Comparison of ENCODE assay signal across 8 cellular contexts in the genomic region with DNA sequence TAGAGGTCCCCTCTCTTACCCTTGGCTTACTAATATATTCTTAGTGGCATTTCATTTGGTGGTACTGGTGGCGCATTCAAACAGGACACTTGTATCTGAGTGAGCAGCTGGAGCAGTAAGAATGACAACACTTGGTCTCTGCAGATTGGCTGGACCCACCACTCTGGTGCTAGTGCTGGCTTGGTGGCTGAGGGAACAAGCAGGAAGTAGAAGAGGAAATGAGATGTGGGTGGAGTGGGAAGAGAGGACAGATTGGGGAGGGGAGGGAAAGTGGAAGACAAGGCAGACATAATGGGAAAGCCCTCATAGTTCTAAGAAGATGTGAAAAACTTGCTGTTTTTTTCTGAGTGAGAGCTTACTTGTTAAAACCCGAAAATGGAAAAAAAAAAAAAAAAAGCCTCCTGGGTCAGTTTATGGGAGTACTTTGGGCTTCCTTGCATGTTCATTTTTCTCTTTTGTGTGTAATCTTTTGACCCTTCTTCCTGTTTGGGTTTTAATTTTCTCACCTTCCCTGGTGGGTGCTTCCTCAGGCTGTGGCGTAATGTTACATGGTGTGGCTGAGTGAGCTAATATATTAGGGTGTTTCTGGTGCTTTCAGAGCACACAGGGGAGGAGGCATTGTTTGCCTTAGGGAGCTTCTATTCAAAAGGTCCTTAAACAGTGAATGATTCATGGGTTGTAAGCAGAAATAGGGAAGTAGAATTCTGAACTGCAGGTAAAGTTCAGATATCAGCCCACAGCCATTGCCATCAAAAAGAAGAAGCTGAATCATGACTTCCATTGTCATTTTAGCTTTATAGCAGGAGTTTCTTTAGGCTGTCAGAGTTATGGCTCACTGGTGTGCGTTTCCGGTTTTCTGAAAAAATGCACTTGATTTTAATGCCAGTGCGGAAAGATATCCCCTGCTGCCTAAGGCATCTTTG. TPM values are rescaled to one million over a fixed set of nuclear protein-coding genes. Genes with fewer than 3 reads are reported as not detected.
A peak's percentile ranks its signal among the peaks of the same experiment; 100 is the strongest.
DNase-seq lines count a peak whose midpoint lies in the region; ATAC-seq and TF ChIP-seq lines count a peak whose summit lies in the region.

No MANE protein-coding gene starts in this region.

- peak; percentile 88 for ATAC-seq in GM19467 (IDR thresholded peaks at IDR 0.05; ENCODE audit: unreplicated experiment)
- ATAC-seq in HG03439 (IDR thresholded peaks at IDR 0.05; ENCODE audit: unreplicated experiment), result peak; percentile 85
- peak in 3 of 4 donors; percentile 54 to 67 (median 63) for ATAC-seq in psoas muscle

- H3K4me1 ChIP-seq in esophagus (ENCODE audit: control insufficient read depth in 2 of 2, insufficient read depth in 2 of 2, low read length in 1 of 2), result peaks cover 0 to 2% of the 10 kb centered on the region in 2 donors
- H3K4me1 ChIP-seq in psoas muscle, result peaks cover 6% of the 10 kb centered on the region
- peaks cover 9% of the 10 kb centered on the region for H3K4me1 ChIP-seq in HAP-1

- no peaks in the 10 kb centered on the region for H3K27me3 ChIP-seq in esophagus (ENCODE audit: control insufficient read depth in 1 of 2, insufficient read depth in 2 of 2, low read length in 2 of 2)
- H3K27me3 ChIP-seq in psoas muscle (ENCODE audit: insufficient read depth in 3 of 3, low read length in 2 of 3), result no peaks in the 10 kb centered on the region
- no peaks in the 10 kb centered on the region for H3K27me3 ChIP-seq in HAP-1 (ENCODE audit: low read depth)

- intact Hi-C loops in psoas muscle (cut with DNase I), result loop anchor here in 1 of 2 donors (5.0 kb wide), 1 partner anchor 37 kb away; no protein-coding TSS in a partner anchor

- DNase-seq in ELF-1 (ENCODE audit: low read depth, low spot score), result peak; percentile 23
- DNase-seq in T-helper 9 cell, result peak; percentile 7
- peak; percentile 17 to 48 for DNase-seq in psoas muscle
- no peak for DNase-seq in HAP-1 (ENCODE audit: low spot score in 2 of 2)
- DNase-seq in NCI-H1048 (lab: John Stamatoyannopoulos, UW), result no peak

- H3K4me3 ChIP-seq in esophagus (ENCODE audit: low read depth in 1 of 2, low read length in 2 of 2) (peak overlapping the region in 1 of 2 donors; percentile 15), psoas muscle (no peak overlapping the region), HAP-1 (no peak overlapping the region)

- in situ Hi-C loops in HAP-1 (cut with MboI; ENCODE audit: low sequenced_read_pairs), result no loop called here

- H3K9me3 ChIP-seq in esophagus (ENCODE audit: control insufficient read depth in 2 of 2, insufficient read depth in 1 of 2, low read depth in 1 of 2, low read length in 1 of 2) (no peaks in the 10 kb centered on the region), psoas muscle (no peaks in the 10 kb centered on the region), HAP-1 (no peaks in the 10 kb centered on the region)

- H3K27ac ChIP-seq in esophagus (ENCODE audit: low read depth in 2 of 2, low read length in 1 of 2) (peak overlapping the region; percentile 70 to 78), psoas muscle (no peak overlapping the region)

- 47 to 53% methylated on average over 6 of the region's 6 CpGs for WGBS in esophagus, 2 donors
- WGBS in psoas muscle, 3 donors, result 77 to 84% (median 78%) methylated on average over 6 of the region's 6 CpGs

- no peak for TF ChIP-seq CTCF in psoas muscle (IDR thresholded peaks at IDR 0.05)

- H3K36me3 ChIP-seq in esophagus (ENCODE audit: control insufficient read depth in 2 of 2, insufficient read depth in 2 of 2, low read length in 1 of 2) (no peaks in the 10 kb centered on the region), psoas muscle (ENCODE audit: insufficient read depth in 1 of 2, low read depth in 1 of 2) (no peaks in the 10 kb centered on the region), HAP-1 (replicated peaks) (no peaks in the 10 kb centered on the region)

RNA-seq across cellular contexts. Expression of a gene that starts 52.3 kb away (rescaled TPM):
- 10 to 100 TPM in 1 of 2 donors, 1 to 10 TPM in 1; 8.5 to 12.9 TPM for polyA plus RNA-seq in esophagus
- total RNA-seq in psoas muscle, result 10 to 100 TPM; 17.6 to 51.9 (median 21.9) TPM
- 10 to 100 TPM in 2 of 3 donors, 1 to 10 TPM in 1; 5.1 to 22.3 (median 14.3) TPM for polyA plus RNA-seq in psoas muscle

Comparison
In these comparisons a context has a peak if more than half of its experiments do, and no peak if none do; other contexts are left out.
1. DNase-seq: peak in ELF-1 (single experiment), T-helper 9 cell (single experiment) and psoas muscle (2 of 2); none in HAP-1 (0 of 2) and NCI-H1048 (single experiment).
2. Peak in every context shown above with its lines, with median percentiles within 50 percentile points of each other: ATAC-seq.